Comparison of ENCODE assay signal across 15 cellular contexts in genomic region chr5:100165309-100165708, GRCh38.
DNase-seq lines count a peak whose midpoint lies in the region; ATAC-seq and TF ChIP-seq lines count a peak whose summit lies in the region.
"Had no signal": no experiment of that assay in that cellular context is flagged by ENCODE, and none has a peak within 500 bp of the region (broad histone marks: within the 10 kb centered on the region; RNA-seq: fewer than 3 reads in every experiment).

No MANE protein-coding gene starts in this region.

- H3K9me3 Mint-ChIP-seq in Caco-2 (ENCODE audit: unreplicated experiment): peaks cover 6% of the 10 kb centered on the region

- H3K9ac ChIP-seq in MM.1S (ENCODE audit: low read length): no peak overlapping the region
- H3K9ac ChIP-seq: BLaER1 treated with 17β-estradiol and CSF1 and Interleukin-3, amounts not matched to agents 10 nM and 100 nM had no signal

- intact Hi-C loops in Caco-2 (cut with micrococcal nuclease; ENCODE audit: unreplicated experiment): no loop called here

- H3K36me3 Mint-ChIP-seq in Caco-2 (ENCODE audit: insufficient read depth, unreplicated experiment): no peaks in the 10 kb centered on the region

- H4K20me1 ChIP-seq in MM.1S (ENCODE audit: insufficient read depth, low read length): no peaks in the 10 kb centered on the region
- H4K20me1 ChIP-seq: BLaER1 treated with 17β-estradiol and CSF1 and Interleukin-3, amounts not matched to agents 10 nM and 100 nM had no signal

- no TSS peak for BruUV-seq in Caco-2 (replicated peaks; lab: Mats Ljungman, UMichigan)

- H3K4me1 ChIP-seq in MM.1S (ENCODE audit: low read length) (no peaks in the 10 kb centered on the region), Caco-2 (no peaks in the 10 kb centered on the region)
- H3K4me1 ChIP-seq: BLaER1 treated with 17β-estradiol and CSF1 and Interleukin-3, amounts not matched to agents 10 nM and 100 nM had no signal

- H3K27me3 ChIP-seq in MM.1S (replicated peaks; ENCODE audit: insufficient read depth, low read length) (no peaks in the 10 kb centered on the region), Caco-2 (replicated peaks; ENCODE audit: control insufficient read depth, insufficient read depth, low read length) (no peaks in the 10 kb centered on the region)
- H3K27me3 ChIP-seq: BLaER1 treated with 17β-estradiol and CSF1 and Interleukin-3, amounts not matched to agents 10 nM and 100 nM had no signal

- H3K9me2 ChIP-seq in MM.1S (replicated peaks; ENCODE audit: insufficient read depth, low read length): no peaks in the 10 kb centered on the region

- no peak overlapping the region for H3K4me2 ChIP-seq in MM.1S (ENCODE audit: low read depth, low read length)
- H3K4me2 ChIP-seq: BLaER1 treated with 17β-estradiol and CSF1 and Interleukin-3, amounts not matched to agents 10 nM and 100 nM had no signal

- CTCF ChIA-PET in Caco-2 (lab: Charles Lee): no interaction called here

- no peak for TF ChIP-seq CTCF in MM.1S (IDR thresholded peaks at IDR 0.05; ENCODE audit: low read length)
- TF ChIP-seq CTCF in Caco-2 (IDR thresholded peaks at IDR 0.05; ENCODE audit: insufficient read depth in 1 of 2, low read depth in 1 of 2, low read length in 1 of 2, severe bottlenecking in 1 of 2, unreplicated experiment in 1 of 2): no peak

- H3K4me3 Mint-ChIP-seq in Caco-2 (ENCODE audit: unreplicated experiment): no peak overlapping the region
- H3K4me3 Mint-ChIP-seq: stimulated activated naive CD8-positive, alpha-beta T cell treated with anti-CD3 and anti-CD28 coated beads, Interleukin-15, Interleukin-2, amounts not matched to agents 100 ng/mL and 50 ng/mL, for 24 hours had no signal

- H3K27ac ChIP-seq in MM.1S (ENCODE audit: low read length): no peak overlapping the region
- H3K27ac ChIP-seq: BLaER1 treated with 17β-estradiol and CSF1 and Interleukin-3, amounts not matched to agents 10 nM and 100 nM had no signal

- H3K27ac Mint-ChIP-seq in Caco-2 (ENCODE audit: unreplicated experiment): no peak overlapping the region
- H3K27ac Mint-ChIP-seq: stimulated activated naive CD8-positive, alpha-beta T cell treated with anti-CD3 and anti-CD28 coated beads, Interleukin-15, Interleukin-2, amounts not matched to agents 100 ng/mL and 50 ng/mL, for 24 hours had no signal

- H3K4me3 ChIP-seq in MM.1S (ENCODE audit: low read length) (no peak overlapping the region), Caco-2 (ENCODE audit: low read depth, low read length) (no peak overlapping the region)
- H3K4me3 ChIP-seq: BLaER1 treated with 17β-estradiol and CSF1 and Interleukin-3, amounts not matched to agents 10 nM and 100 nM had no signal

- peak; percentile 100 for ATAC-seq in GM18520 (IDR thresholded peaks at IDR 0.05; ENCODE audit: unreplicated experiment)
- ATAC-seq in GM21423 (IDR thresholded peaks at IDR 0.05; ENCODE audit: unreplicated experiment): peak; percentile 100
- ATAC-seq in HG03025 (IDR thresholded peaks at IDR 0.05; ENCODE audit: low FRiP score, unreplicated experiment): peak; percentile 99
- ATAC-seq: left lobe of liver had no signal

- no peaks in the 10 kb centered on the region for H3F3A ChIP-seq in MM.1S (ENCODE audit: insufficient read depth, low read length)

- H3K9me3 ChIP-seq in MM.1S (replicated peaks; ENCODE audit: insufficient read depth, low read length) (no peaks in the 10 kb centered on the region), Caco-2 (peaks cover 10% of the 10 kb centered on the region; the same call in 1 of the 2 replicates)

- no peak overlapping the region for H2AFZ ChIP-seq in MM.1S (ENCODE audit: low read length)

- H3K36me3 ChIP-seq in MM.1S (replicated peaks; ENCODE audit: insufficient read depth, low read length): no peaks in the 10 kb centered on the region
- no peaks in the 10 kb centered on the region for H3K36me3 ChIP-seq in Caco-2 (ENCODE audit: control insufficient read depth, insufficient read depth, low read length)
- H3K36me3 ChIP-seq: BLaER1 treated with 17β-estradiol and CSF1 and Interleukin-3, amounts not matched to agents 10 nM and 100 nM had no signal

- no peaks in the 10 kb centered on the region for H3K4me1 Mint-ChIP-seq in Caco-2 (ENCODE audit: low read depth, unreplicated experiment)

- DNase-seq in MM.1S (peak; percentile 58), A172 (ENCODE audit: low spot score) (no peak), Caco-2 (no peak), 8988T (no peak)
- no peak for DNase-seq in activated CD8-positive, alpha-beta memory T cell treated with anti-CD3 and anti-CD28 coated beads, Interleukin-2, amount 50 U/mL, for 48 hours
- DNase-seq: activated CD8-positive, alpha-beta memory T cell treated with anti-CD3 and anti-CD28 coated beads for 24 hours; amniotic stem cell; NCI-H82; occipital lobe had no signal

- H3K79me2 ChIP-seq in MM.1S (ENCODE audit: low read length): no peaks in the 10 kb centered on the region

- no peaks in the 10 kb centered on the region for H3K27me3 Mint-ChIP-seq in Caco-2 (ENCODE audit: insufficient read depth, unreplicated experiment)
- H3K27me3 Mint-ChIP-seq: stimulated activated naive CD8-positive, alpha-beta T cell treated with anti-CD3 and anti-CD28 coated beads, Interleukin-15, Interleukin-2, amounts not matched to agents 100 ng/mL and 50 ng/mL, for 24 hours had no signal

- POLR2A ChIA-PET in Caco-2 (lab: Charles Lee): no interaction called here
